Comparison of ENCODE assay signal across 1 cellular context in genomic region chr19:17718988-17719711, GRCh38.
TF ChIP-seq lines count a peak whose summit lies in the region.

TSS of gene MAP1S (plus strand) at chr19:17719480. CDS start at chr19:17719503, 23 bp downstream.

TF ChIP-seq in HEK293, 187 proteins besides CTCF, POLR2A, EP300 and RAD21 (continued from another document):
- no peak for TF ChIP-seq ZNF169 (tag by site-specific recombination; IDR thresholded peaks at IDR 0.05)
- no peak for TF ChIP-seq SALL2 (tag by site-specific recombination; IDR thresholded peaks at IDR 0.05; ENCODE audit: borderline replicate concordance)
- no peak for TF ChIP-seq ZNF302 (tag by site-specific recombination; IDR thresholded peaks at IDR 0.05; ENCODE audit: low read depth)
